Comparison of ENCODE assay signal across 20 cellular contexts in the genomic region with DNA sequence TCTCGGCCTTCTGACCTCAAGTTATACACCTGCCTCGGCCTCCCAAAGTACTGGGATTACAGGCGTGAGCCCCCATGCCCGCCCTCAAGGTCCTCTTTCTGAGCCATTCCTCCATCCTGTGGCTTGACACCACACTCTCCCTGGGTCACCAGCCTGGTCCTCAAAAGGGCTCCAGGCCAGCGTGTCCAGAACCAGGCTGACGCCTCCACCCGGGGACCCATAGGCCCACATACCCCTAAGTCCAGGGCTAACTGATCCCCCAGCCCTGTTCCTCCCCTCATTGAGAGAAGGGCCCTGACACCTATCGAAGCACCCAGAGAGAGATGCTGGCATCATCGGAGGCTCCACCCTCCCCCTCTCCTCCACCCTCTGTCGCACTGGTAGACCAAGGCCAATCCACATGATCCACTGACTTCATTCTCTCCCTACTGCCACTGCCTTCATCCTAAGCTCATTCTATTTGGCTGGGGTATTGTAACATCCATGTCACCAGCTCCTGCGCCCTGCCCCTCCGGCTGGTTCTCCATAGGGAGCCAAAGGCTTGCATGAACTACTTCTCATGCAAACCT. TPM values are rescaled to one million over a fixed set of nuclear protein-coding genes. Genes with fewer than 3 reads are reported as not detected.
A peak's percentile ranks its signal among the peaks of the same experiment; 100 is the strongest.
DNase-seq lines count a peak whose midpoint lies in the region; ATAC-seq and TF ChIP-seq lines count a peak whose summit lies in the region.
"Had no signal": no experiment of that assay in that cellular context is flagged by ENCODE, and none has a peak within 500 bp of the region (broad histone marks: within the 10 kb centered on the region; RNA-seq: fewer than 3 reads in every experiment).

No MANE protein-coding gene starts in this region.

- no peaks in the 10 kb centered on the region for H3K27me3 Mint-ChIP-seq in chondrocyte (ENCODE audit: low read depth)
- peaks cover 5% of the 10 kb centered on the region for H3K27me3 Mint-ChIP-seq in neural progenitor cell (ENCODE audit: insufficient read depth, low read depth)
- no peaks in the 10 kb centered on the region for H3K27me3 Mint-ChIP-seq in activated T-cell treated with anti-CD3 and anti-CD28 coated beads, Interleukin-2, amount 50 U/mL, for 72 hours (ENCODE audit: low read depth)

- TF ChIP-seq CTCF in chondrocyte (IDR thresholded peaks at IDR 0.05) (no peak), neural progenitor cell (IDR thresholded peaks at IDR 0.05) (no peak), suprapubic skin (IDR thresholded peaks at IDR 0.05) (no peak)

- H3K4me3 Mint-ChIP-seq in chondrocyte (ENCODE audit: unreplicated experiment) (peak overlapping the region; percentile 31), neural progenitor cell (no peak overlapping the region)
- no peak overlapping the region for H3K4me3 Mint-ChIP-seq in activated T-cell treated with anti-CD3 and anti-CD28 coated beads, Interleukin-2, amount 50 U/mL, for 72 hours
- H3K4me3 Mint-ChIP-seq: GM23338 had no signal

- H3K9ac ChIP-seq in neural progenitor cell: no peak overlapping the region

- H3K36me3 Mint-ChIP-seq in chondrocyte (ENCODE audit: low read depth): no peaks in the 10 kb centered on the region
- no peaks in the 10 kb centered on the region for H3K36me3 Mint-ChIP-seq in neural progenitor cell
- H3K36me3 Mint-ChIP-seq in activated T-cell treated with anti-CD3 and anti-CD28 coated beads, Interleukin-2, amount 50 U/mL, for 72 hours (ENCODE audit: insufficient read depth in 2 of 2): no peaks in the 10 kb centered on the region

- H3K4me3 ChIP-seq in neural progenitor cell (no peak overlapping the region), suprapubic skin (no peak overlapping the region)
- H3K4me3 ChIP-seq: GM23338 had no signal

- H3K27ac Mint-ChIP-seq in chondrocyte (ENCODE audit: unreplicated experiment): no peak overlapping the region
- peak overlapping the region; percentile 87 for H3K27ac Mint-ChIP-seq in neural progenitor cell
- H3K27ac Mint-ChIP-seq in activated T-cell treated with anti-CD3 and anti-CD28 coated beads, Interleukin-2, amount 50 U/mL, for 72 hours: no peak overlapping the region
- H3K27ac Mint-ChIP-seq: GM23338 had no signal

- H3K79me2 ChIP-seq in neural progenitor cell (ENCODE audit: low read depth): no peaks in the 10 kb centered on the region

- no peaks in the 10 kb centered on the region for H3K9me3 ChIP-seq in neural progenitor cell (ENCODE audit: low read depth)
- no peaks in the 10 kb centered on the region for H3K9me3 ChIP-seq in suprapubic skin

- H3K27ac ChIP-seq in neural progenitor cell: no peak overlapping the region
- H3K27ac ChIP-seq in suprapubic skin: no peak overlapping the region
- H3K27ac ChIP-seq: C4-2B, RWPE1 had no signal

- H3F3A ChIP-seq in neural progenitor cell (ENCODE audit: low read depth): no peaks in the 10 kb centered on the region

- no peak for ATAC-seq in activated T-cell treated with anti-CD3 and anti-CD28 coated beads, Interleukin-2, amount 50 U/mL, for 72 hours (replicated peaks in 1 of 2)
- ATAC-seq: GM23338, HepG2, PC-3 had no signal

- H3K27me3 ChIP-seq in neural progenitor cell (no peaks in the 10 kb centered on the region), suprapubic skin (no peaks in the 10 kb centered on the region)

- H2AFZ ChIP-seq in neural progenitor cell (replicated peaks): no peak overlapping the region
- H2AFZ ChIP-seq: GM23338 had no signal

- WGBS in suprapubic skin: 87% methylated on average over 11 of the region's 12 CpGs

- TF ChIP-seq EP300 in suprapubic skin (IDR thresholded peaks at IDR 0.05): no peak

- H3K4me2 ChIP-seq in neural progenitor cell: no peak overlapping the region
- H3K4me2 ChIP-seq: GM23338 had no signal

- H3K4me1 Mint-ChIP-seq in chondrocyte (ENCODE audit: low read depth) (peaks cover 34% of the 10 kb centered on the region), neural progenitor cell (peaks cover 7% of the 10 kb centered on the region)
- H3K4me1 Mint-ChIP-seq in activated T-cell treated with anti-CD3 and anti-CD28 coated beads, Interleukin-2, amount 50 U/mL, for 72 hours (ENCODE audit: low read depth): no peaks in the 10 kb centered on the region

- no peak for TF ChIP-seq POLR2A in suprapubic skin (IDR thresholded peaks at IDR 0.05)

- no peaks in the 10 kb centered on the region for H3K4me1 ChIP-seq in neural progenitor cell
- peaks cover 13% of the 10 kb centered on the region for H3K4me1 ChIP-seq in suprapubic skin

- H4K20me1 ChIP-seq in neural progenitor cell (ENCODE audit: low read depth): no peaks in the 10 kb centered on the region

- H3K36me3 ChIP-seq in neural progenitor cell: no peaks in the 10 kb centered on the region
- no peaks in the 10 kb centered on the region for H3K36me3 ChIP-seq in suprapubic skin

- DNase-seq in chondrocyte (ENCODE audit: low spot score) (peak; percentile 72), islet precursor cell (peak; percentile 34), neural progenitor cell (ENCODE audit: low spot score) (no peak), suprapubic skin (ENCODE audit: low spot score in 2 of 2) (peak; percentile 58 to 63), NCI-H1092 (lab: John Stamatoyannopoulos, UW) (no peak), HK-2 (ENCODE audit: unreplicated experiment) (no peak), GM19238 (ENCODE audit: insufficient read length, low spot score) (no peak)
- DNase-seq in activated T-cell treated with anti-CD3 and anti-CD28 coated beads, Interleukin-2, amount 50 U/mL, for 72 hours: no peak
- DNase-seq: ACHN, AML-193, DMS79, KG1, NCI-H1694 treated with DMSO at 0.1 percent for 48 hours, NCI-H510A treated with DMSO at 0.1 percent for 48 hours, NCI-H774, PC-3 had no signal

- H3K9me3 Mint-ChIP-seq in chondrocyte (ENCODE audit: low read depth): no peaks in the 10 kb centered on the region
- H3K9me3 Mint-ChIP-seq in neural progenitor cell: no peaks in the 10 kb centered on the region
- H3K9me3 Mint-ChIP-seq in activated T-cell treated with anti-CD3 and anti-CD28 coated beads, Interleukin-2, amount 50 U/mL, for 72 hours: no peaks in the 10 kb centered on the region
- H3K9me3 Mint-ChIP-seq: GM23338 had no signal

RNA-seq across cellular contexts. Expression of a gene that starts 46.7 kb away (rescaled TPM):
- 0.25 TPM in 1 of 3 replicates, not detected in the others for total RNA-seq in chondrocyte
- total RNA-seq in neural progenitor cell (ENCODE audit: low replicate concordance): not detected in 2 replicates
- total RNA-seq in suprapubic skin: not detected
- not detected for total RNA-seq in activated T-cell treated with anti-CD3 and anti-CD28 coated beads, Interleukin-2, amount 50 U/mL, for 72 hours
- total RNA-seq: GM23338, HepG2, PC-3 had no signal

Comparison
In these comparisons a context has a peak if more than half of its experiments do, and no peak if none do; other contexts are left out.
1. DNase-seq: peak in chondrocyte (single experiment), islet precursor cell (single experiment) and suprapubic skin (2 of 2); none in neural progenitor cell (single experiment), NCI-H1092 (single experiment), HK-2 (single experiment), activated T-cell treated with anti-CD3 and anti-CD28 coated beads, Interleukin-2, amount 50 U/mL, for 72 hours (0 of 2) and GM19238 (single experiment).